In the genomic region with DNA sequence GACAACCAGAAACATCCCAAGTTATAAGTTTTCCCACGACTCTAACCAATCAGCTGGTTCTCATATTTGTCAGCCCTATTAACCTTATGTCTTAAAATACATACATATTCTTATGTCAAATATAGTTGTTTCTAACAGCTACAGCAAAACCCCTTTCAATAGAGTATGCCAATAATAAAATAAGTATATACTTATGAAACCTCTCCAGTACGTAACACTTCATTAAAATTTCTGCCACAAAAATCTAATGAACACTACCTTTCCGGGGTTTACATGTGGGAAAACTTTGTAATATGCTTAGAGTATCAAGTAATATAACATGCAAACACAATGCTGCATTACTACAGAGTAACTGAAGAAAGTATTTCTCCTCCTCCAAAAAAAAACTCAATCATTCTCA, we compare ENCODE assay signal across 8 cellular contexts.
DNase-seq lines count a peak whose midpoint lies in the region; ATAC-seq and TF ChIP-seq lines count a peak whose summit lies in the region.

No MANE protein-coding gene starts in this region.

- H3K4me2 ChIP-seq in DOHH2 (ENCODE audit: low read length): peak overlapping the region; percentile 71

- no peaks in the 10 kb centered on the region for H3K9me2 ChIP-seq in DOHH2 (replicated peaks; ENCODE audit: control insufficient read depth, low read length)

- H3K27ac ChIP-seq in DOHH2 (ENCODE audit: low read depth, low read length): no peak overlapping the region
- no peak overlapping the region for H3K27ac ChIP-seq in RWPE2 (ENCODE audit: poor library complexity, severe bottlenecking)
- peak overlapping the region; percentile 21 for H3K27ac ChIP-seq in rectal smooth muscle tissue (ENCODE audit: low read depth, low read length)

- H3F3A ChIP-seq in DOHH2 (ENCODE audit: control insufficient read depth, insufficient read depth): no peaks in the 10 kb centered on the region

- no peaks in the 10 kb centered on the region for H4K20me1 ChIP-seq in DOHH2 (ENCODE audit: control insufficient read depth, insufficient read depth, low read depth, low read length)

- no peak for DNase-seq in RWPE2 (ENCODE audit: low spot score)
- DNase-seq in fibroblast of pulmonary artery (ENCODE audit: low read depth): no peak
- DNase-seq in activated CD4-positive, CD25-positive, alpha-beta regulatory T cell treated with anti-CD3 and anti-CD28 coated beads, Interleukin-2, amount 50 U/mL, for 72 hours: no peak
- DNase-seq in GM03348 (ENCODE audit: low spot score): no peak

- H3K27me3 ChIP-seq in DOHH2 (ENCODE audit: control insufficient read depth, low read length) (no peaks in the 10 kb centered on the region), RWPE2 (ENCODE audit: insufficient read depth, poor library complexity, severe bottlenecking) (no peaks in the 10 kb centered on the region), rectal smooth muscle tissue (ENCODE audit: control insufficient read depth, insufficient read depth, low read length) (no peaks in the 10 kb centered on the region)

- no peak overlapping the region for H3K9ac ChIP-seq in rectal smooth muscle tissue (ENCODE audit: low read length)

- peaks cover 66% of the 10 kb centered on the region for H3K79me2 ChIP-seq in DOHH2 (ENCODE audit: control insufficient read depth, low read length)

- ATAC-seq in RWPE2 (ENCODE audit: low read depth) (no peak), GM19463 (IDR thresholded peaks at IDR 0.05; ENCODE audit: unreplicated experiment) (no peak), GM18858 (IDR thresholded peaks at IDR 0.05; ENCODE audit: unreplicated experiment) (no peak)

- H3K36me3 ChIP-seq in DOHH2 (ENCODE audit: control insufficient read depth, low read length) (no peaks in the 10 kb centered on the region; the same call in 1 of the 2 replicates), RWPE2 (ENCODE audit: low read depth) (no peaks in the 10 kb centered on the region), rectal smooth muscle tissue (ENCODE audit: control insufficient read depth, insufficient read depth, low read length) (no peaks in the 10 kb centered on the region)

- TF ChIP-seq CTCF in DOHH2 (IDR thresholded peaks at IDR 0.05; ENCODE audit: low read depth, low read length, poor library complexity, severe bottlenecking) (no peak), RWPE2 (IDR thresholded peaks at IDR 0.05; ENCODE audit: poor library complexity, severe bottlenecking) (no peak), fibroblast of pulmonary artery (IDR thresholded peaks at IDR 0.05; ENCODE audit: low read length, missing control alignments) (no peak)

- H3K9me3 ChIP-seq in DOHH2 (ENCODE audit: control insufficient read depth, insufficient read depth, low read length): no peaks in the 10 kb centered on the region
- no peaks in the 10 kb centered on the region for H3K9me3 ChIP-seq in RWPE2 (ENCODE audit: severe bottlenecking)

- H3K4me1 ChIP-seq in DOHH2 (ENCODE audit: control insufficient read depth, low read length) (peaks cover 23% of the 10 kb centered on the region), RWPE2 (ENCODE audit: insufficient read depth, poor library complexity, severe bottlenecking) (peaks cover 3% of the 10 kb centered on the region), rectal smooth muscle tissue (ENCODE audit: control insufficient read depth, insufficient read depth, low read length) (peaks cover 7% of the 10 kb centered on the region)

- H3K4me3 ChIP-seq in DOHH2 (ENCODE audit: low read length) (peak overlapping the region; percentile 89), RWPE2 (ENCODE audit: severe bottlenecking) (peak overlapping the region; percentile 89), fibroblast of pulmonary artery (replicated peaks; ENCODE audit: low read depth, low read length) (peak overlapping the region; percentile 86), rectal smooth muscle tissue (ENCODE audit: low read length) (peak overlapping the region; percentile 99)
